In the genomic region with DNA sequence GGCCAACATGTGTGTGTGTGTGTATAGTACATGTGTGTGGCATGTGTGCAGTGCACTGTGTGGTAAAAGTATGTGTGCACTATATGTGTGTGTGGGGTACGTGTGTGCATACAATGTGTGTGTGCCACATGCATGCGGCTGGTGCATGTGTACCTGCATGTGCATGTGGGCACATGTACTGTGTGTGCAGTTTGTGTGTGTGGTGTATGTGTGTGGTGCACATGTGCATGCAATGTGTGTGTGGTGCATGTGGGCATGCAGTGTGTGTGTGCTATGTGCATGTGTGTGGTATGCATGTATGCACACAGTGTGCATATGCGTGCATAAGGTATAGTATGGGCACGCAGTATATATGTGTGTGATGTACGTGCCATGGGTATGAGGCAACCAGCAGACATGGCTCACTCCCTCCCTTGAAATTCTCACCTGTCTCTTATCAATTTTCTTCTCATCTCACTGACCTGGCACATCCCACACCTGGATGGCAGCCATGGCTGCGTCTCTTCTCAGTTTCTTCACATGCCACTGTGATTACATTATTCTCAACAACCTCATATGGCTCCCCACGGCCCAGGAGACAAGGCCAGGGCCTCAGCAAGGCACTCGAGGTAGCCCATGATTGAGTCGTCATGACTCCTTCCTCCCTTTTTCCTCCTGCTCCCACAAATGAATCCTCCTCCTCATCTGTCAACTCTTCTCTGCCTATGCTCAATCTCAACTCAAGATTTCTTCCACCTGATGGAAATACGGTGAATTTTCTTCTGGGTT, we compare ENCODE assay signal across 1 cellular context.
TF ChIP-seq lines count a peak whose summit lies in the region.

No MANE protein-coding gene starts in this region.

TF ChIP-seq in IMR-90, 13 proteins besides CTCF, POLR2A, EP300 and RAD21 (continued from another document):
- no peak for TF ChIP-seq BHLHE40 (IDR thresholded peaks at IDR 0.05; ENCODE audit: low read depth, low read length)
- no peak for TF ChIP-seq CEBPB (IDR thresholded peaks at IDR 0.05; ENCODE audit: low read depth, low read length)
